Comparison of ENCODE assay signal across 28 cellular contexts in the genomic region with DNA sequence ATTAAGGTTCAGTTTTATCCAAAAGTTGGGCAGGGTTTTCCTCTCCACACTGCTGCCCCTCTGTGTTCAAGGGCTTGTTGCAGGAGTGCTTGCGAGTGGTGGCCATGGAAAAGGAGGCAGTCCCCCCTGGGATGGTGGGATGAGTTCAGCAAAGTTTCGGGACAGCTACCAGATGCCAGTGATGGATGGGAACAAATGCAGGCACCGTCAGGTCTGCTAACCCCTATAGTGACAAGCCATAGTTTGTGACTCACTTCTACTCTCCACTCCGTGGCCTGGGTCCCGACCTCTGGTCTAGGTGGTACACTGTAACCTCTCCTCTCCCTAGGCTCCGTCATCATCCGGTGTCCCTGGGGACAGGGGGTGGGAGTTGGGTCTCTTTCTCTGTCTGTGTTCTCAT. TPM values are rescaled to one million over a fixed set of nuclear protein-coding genes. Genes with fewer than 3 reads are reported as not detected.
DNase-seq lines count a peak whose midpoint lies in the region; ATAC-seq, FAIRE-seq and TF ChIP-seq lines count a peak whose summit lies in the region.
"Had no signal": no experiment of that assay in that cellular context is flagged by ENCODE, and none has a peak within 500 bp of the region (broad histone marks: within the 10 kb centered on the region; RNA-seq: fewer than 3 reads in every experiment).

No MANE protein-coding gene starts in this region.

- H3K23ac ChIP-seq in neuronal stem cell (ENCODE audit: low read depth, low read length, poor library complexity), result no peak overlapping the region

- H3K18ac ChIP-seq in neuronal stem cell (ENCODE audit: low read length), result no peak overlapping the region

- H3K9me3 ChIP-seq in HepG2 (ENCODE audit: low read length) (no peaks in the 10 kb centered on the region), right lobe of liver (no peaks in the 10 kb centered on the region), neuronal stem cell (replicated peaks in 1 of 2; ENCODE audit: control insufficient read depth in 2 of 2, insufficient read depth in 1 of 2, low read depth in 1 of 2, low read length in 2 of 2) (no peaks in the 10 kb centered on the region)
- H3K9me3 ChIP-seq: BLaER1, Caco-2, SJSA1 had no signal

- no peak overlapping the region for H2BK5ac ChIP-seq in neuronal stem cell (ENCODE audit: low read length)

- peaks cover 55% of the 10 kb centered on the region for H3K4me1 ChIP-seq in HepG2 (ENCODE audit: insufficient read depth, low read length)
- peaks cover 3 to 11% (median 5%) of the 10 kb centered on the region in 4 donors for H3K4me1 ChIP-seq in right lobe of liver
- peaks cover 7 to 11% of the 10 kb centered on the region in 2 donors for H3K4me1 ChIP-seq in neuronal stem cell (ENCODE audit: control insufficient read depth in 2 of 2, insufficient read depth in 1 of 2, low read depth in 1 of 2, low read length in 2 of 2)

- intact Hi-C loops in HepG2 (cut with micrococcal nuclease; ENCODE audit: unreplicated experiment), result no loop called here
- intact Hi-C loops in right lobe of liver (cut with DNase I), result no loop called here

- DNase-seq in HepG2 (ENCODE audit: low spot score), result no peak
- DNase-seq in right lobe of liver, result no peak
- peak; percentile 54 for DNase-seq in islet precursor cell
- DNase-seq in neuronal stem cell (ENCODE audit: low spot score), result no peak
- no peak for DNase-seq in NCI-H2029 (lab: John Stamatoyannopoulos, UW)
- no peak for DNase-seq in COR-L47 (lab: John Stamatoyannopoulos, UW)
- no peak for DNase-seq in stimulated activated CD4-positive, alpha-beta T cell treated with anti-CD3 and anti-CD28 coated beads, Interleukin-4, amount 100 ng/mL, for 4 hours
- DNase-seq: Caco-2; CD4-positive, CD25-positive, alpha-beta regulatory T cell; DMS79; EL; GF-D8; HCEC 1CT; KG1; MM.1S; NCI-H2029 treated with DMSO at 0.1 percent for 48 hours; NCI-H2227 treated with DMSO at 0.1 percent for 48 hours; NCI-H526 treated with DMSO at 0.1 percent for 48 hours; PC-9 had no signal

- no peak; the same call in 2 of the 3 replicates for ATAC-seq in HepG2
- ATAC-seq in right lobe of liver, result no peak
- ATAC-seq: Right ventricle myocardium inferior had no signal

- H3K79me1 ChIP-seq in neuronal stem cell (ENCODE audit: low read depth, low read length), result no peaks in the 10 kb centered on the region

- H4K20me1 ChIP-seq in HepG2 (ENCODE audit: insufficient read depth, low read length), result no peaks in the 10 kb centered on the region
- H4K20me1 ChIP-seq: BLaER1 had no signal

- no peak overlapping the region for H3K14ac ChIP-seq in neuronal stem cell (ENCODE audit: low read length)

- CTCF ChIA-PET in HepG2 (lab: Yijun Ruan, JAX; ENCODE audit: low intra/inter-chr PET ratio, low total read pairs), result no interaction called here

- no peak overlapping the region for H2BK15ac ChIP-seq in neuronal stem cell (ENCODE audit: low read length)

- no peak for TF ChIP-seq RAD21 in HepG2 (CRISPR knock-in tag; IDR thresholded peaks at IDR 0.05)

- H3K4me3 ChIP-seq in HepG2 (replicated peaks in 1 of 3; ENCODE audit: insufficient read depth in 1 of 3, low read depth in 2 of 3, low read length in 3 of 3) (no peak overlapping the region), right lobe of liver (no peak overlapping the region), neuronal stem cell (ENCODE audit: low read length in 2 of 2) (no peak overlapping the region)
- H3K4me3 ChIP-seq: BLaER1, PC-9, SJSA1 had no signal

- no peaks in the 10 kb centered on the region for H3K36me3 ChIP-seq in HepG2 (replicated peaks in 1 of 2; ENCODE audit: control insufficient read depth in 1 of 2, insufficient read depth in 2 of 2, low read length in 2 of 2)
- H3K36me3 ChIP-seq in right lobe of liver, result no peaks in the 10 kb centered on the region
- no peaks in the 10 kb centered on the region for H3K36me3 ChIP-seq in neuronal stem cell (replicated peaks in 1 of 2; ENCODE audit: control insufficient read depth in 2 of 2, insufficient read depth in 2 of 2, low read length in 2 of 2)
- H3K36me3 ChIP-seq: BLaER1 had no signal

- 11% methylated on average over 6 of the region's 7 CpGs for WGBS in HepG2 (ENCODE audit: low lambda C conversion rate)
- 89% methylated on average over 5 of the region's 7 CpGs for WGBS in right lobe of liver (ENCODE audit: insufficient coverage, low coverage, low lambda C conversion rate, missing lambda C conversion rate)
- WGBS in neuronal stem cell (ENCODE audit: extremely low coverage in 2 of 2, insufficient read length in 2 of 2, insufficient replicate concordance in 1 of 2), 2 donors, result no CpG with 5 or more reads among the region's 7 CpGs

- TF ChIP-seq POLR2A in HepG2 (IDR thresholded peaks at IDR 0.05; ENCODE audit: insufficient read depth in 1 of 2, low read depth in 2 of 2, low read length in 2 of 2) (no peak), right lobe of liver (IDR thresholded peaks at IDR 0.05) (no peak)

- H4K8ac ChIP-seq in neuronal stem cell (ENCODE audit: low read depth, low read length), result no peak overlapping the region

- TF ChIP-seq EP300 in HepG2 (IDR thresholded peaks at IDR 0.05; ENCODE audit: low read depth in 2 of 2, low read length in 2 of 2) (no peak), HepG2 (CRISPR knock-in tag; IDR thresholded peaks at IDR 0.05; ENCODE audit: borderline replicate concordance) (no peak)

- H3K27me3 ChIP-seq in HepG2 (ENCODE audit: control insufficient read depth in 1 of 2, insufficient read depth in 2 of 2, low read length in 2 of 2), result no peaks in the 10 kb centered on the region; a peak in 3 of 5 replicates
- no peaks in the 10 kb centered on the region for H3K27me3 ChIP-seq in right lobe of liver
- no peaks in the 10 kb centered on the region for H3K27me3 ChIP-seq in neuronal stem cell (ENCODE audit: control insufficient read depth in 3 of 3, insufficient read depth in 3 of 3, low read depth in 1 of 3, low read length in 3 of 3)
- H3K27me3 ChIP-seq: BLaER1, SJSA1 had no signal

- BruUV-seq in HepG2 (replicated peaks; lab: Mats Ljungman, UMichigan), result no TSS peak

- no peak overlapping the region for H2AK5ac ChIP-seq in neuronal stem cell (ENCODE audit: low read depth, low read length)

- POLR2A ChIA-PET in HepG2 (lab: Yijun Ruan, JAX), result no interaction called here

- H3K4me2 ChIP-seq in HepG2 (ENCODE audit: low read depth, low read length) (peak overlapping the region; percentile 40), neuronal stem cell (ENCODE audit: insufficient read depth, low read length, poor library complexity, severe bottlenecking) (no peak overlapping the region)
- H3K4me2 ChIP-seq: BLaER1, PC-9 had no signal

- H2AFZ ChIP-seq in HepG2 (ENCODE audit: low read length) (no peak overlapping the region), neuronal stem cell (ENCODE audit: low read length) (peak overlapping the region; percentile 16)
- H2AFZ ChIP-seq: PC-9 had no signal

- in situ Hi-C loops in HepG2 (cut with HindIII; ENCODE audit: extremely low pct_ligation_motif_present, low pct_unique_long_range_greater_than_20kb), result no loop called here

- H2BK12ac ChIP-seq in neuronal stem cell (ENCODE audit: low read length), result no peak overlapping the region

- no peak overlapping the region for H3K4ac ChIP-seq in neuronal stem cell (ENCODE audit: low read length)

- H2BK120ac ChIP-seq in neuronal stem cell (ENCODE audit: low read depth, low read length), result no peak overlapping the region

- TF ChIP-seq CTCF in HepG2 (CRISPR knock-in tag; IDR thresholded peaks at IDR 0.05) (no peak), right lobe of liver (IDR thresholded peaks at IDR 0.05) (no peak)

- no peak for FAIRE-seq in HepG2 (lab: Jason Lieb, UNC)
- FAIRE-seq: GM12891, GM19239, H1 had no signal

- no peak overlapping the region for H3K27ac ChIP-seq in HepG2 (ENCODE audit: extremely low read length, insufficient read depth, low read length)
- H3K27ac ChIP-seq in right lobe of liver, result no peak overlapping the region
- H3K27ac ChIP-seq in neuronal stem cell (replicated peaks; ENCODE audit: low read length), result no peak overlapping the region
- H3K27ac ChIP-seq: BLaER1, PC-9, SJSA1 had no signal

- H4K91ac ChIP-seq in neuronal stem cell (ENCODE audit: low read depth, low read length, poor library complexity), result no peak overlapping the region

- H3K79me2 ChIP-seq in HepG2 (ENCODE audit: insufficient read depth, low read length), result peaks cover 4% of the 10 kb centered on the region

- H3K9ac ChIP-seq in HepG2 (ENCODE audit: insufficient read depth, low read depth, low read length) (no peak overlapping the region), neuronal stem cell (ENCODE audit: low read depth, low read length, poor library complexity) (no peak overlapping the region)
- H3K9ac ChIP-seq: BLaER1 had no signal

RNA-seq across cellular contexts. Expression of gene RNF14, which starts 3.8 kb away (rescaled TPM):
- total RNA-seq in HepG2 (2016; rRNA removed; fragmentation: Illumina TruSeq; extraction: Trizol) (28.1 and 42.4 TPM in 2 replicates), right lobe of liver (10 to 100 TPM; 34.8 to 54.8 (median 41.8) TPM)
- total RNA-seq in HepG2 (2016; cell fraction: cytosol; rRNA removed; fragmentation: Illumina TruSeq; extraction: Trizol; ENCODE audit: low read depth), result 7.6 TPM in 2 replicates
- 29.9 and 40.7 TPM in 2 replicates for total RNA-seq in HepG2 (2016; cell fraction: insoluble cytoplasmic fraction; rRNA removed; fragmentation: Illumina TruSeq; extraction: Trizol)
- 23.1 and 23.3 TPM in 2 replicates for total RNA-seq in HepG2 (2016; cell fraction: membrane; rRNA removed; fragmentation: Illumina TruSeq; extraction: Trizol)
- total RNA-seq in HepG2 (2016; cell fraction: nucleus; rRNA removed; fragmentation: Illumina TruSeq; extraction: Trizol), result 16.1 and 19.9 TPM in 2 replicates
- polyA plus RNA-seq in HepG2 (2011; rRNA removed), result 11.0 and 11.3 TPM in 2 replicates
- 6.2 and 9.3 TPM in 2 replicates for polyA plus RNA-seq in HepG2 (2011; cell fraction: cytosol; rRNA removed)
- polyA plus RNA-seq in HepG2 (2011; cell fraction: nucleus; rRNA removed), result 5.6 and 8.1 TPM in 2 replicates
- polyA plus RNA-seq in HepG2 (2012), result 13.0 and 15.4 TPM in 2 replicates
- polyA plus RNA-seq in HepG2 (2016; cell fraction: cytosol; fragmentation: Illumina TruSeq; extraction: Trizol; ENCODE audit: low read depth), result 5.0 and 7.5 TPM in 2 replicates
- polyA plus RNA-seq in HepG2 (2016; cell fraction: insoluble cytoplasmic fraction; fragmentation: Illumina TruSeq; extraction: Trizol; ENCODE audit: low read depth), result 23.5 and 26.8 TPM in 2 replicates
- polyA plus RNA-seq in HepG2 (2016; cell fraction: membrane; fragmentation: Illumina TruSeq; extraction: Trizol; ENCODE audit: low read depth), result 11.6 and 11.8 TPM in 2 replicates
- polyA plus RNA-seq in HepG2 (2016; cell fraction: nucleus; fragmentation: Illumina TruSeq; extraction: Trizol; ENCODE audit: insufficient read depth, low read depth), result 9.6 and 13.2 TPM in 2 replicates
- 16.9 and 18.8 TPM in 2 replicates for polyA minus RNA-seq in HepG2 (2011; rRNA and poly(A)+ RNA removed; ENCODE audit: low replicate concordance)
- 8.3 and 10.7 TPM in 2 replicates for polyA minus RNA-seq in HepG2 (2011; cell fraction: cytosol; rRNA and poly(A)+ RNA removed)
- 10.7 and 13.6 TPM in 2 replicates for polyA minus RNA-seq in HepG2 (2011; cell fraction: nucleus; rRNA and poly(A)+ RNA removed)
- 17.5 TPM for polyA plus RNA-seq in neuronal stem cell (2013, experiment 1 of 2)
- polyA plus RNA-seq in neuronal stem cell (2013, experiment 2 of 2), result 17.1 TPM

RNA-seq across cellular contexts. Expression of gene PCDH12, which starts 7.1 kb away (rescaled TPM):
- total RNA-seq in HepG2 (2016; rRNA removed; fragmentation: Illumina TruSeq; extraction: Trizol), result not detected in 2 replicates
- total RNA-seq in HepG2 (2016; cell fraction: cytosol; rRNA removed; fragmentation: Illumina TruSeq; extraction: Trizol; ENCODE audit: low read depth), result not detected in 2 replicates
- not detected in 2 replicates for total RNA-seq in HepG2 (2016; cell fraction: insoluble cytoplasmic fraction; rRNA removed; fragmentation: Illumina TruSeq; extraction: Trizol)
- total RNA-seq in HepG2 (2016; cell fraction: membrane; rRNA removed; fragmentation: Illumina TruSeq; extraction: Trizol), result not detected in 2 replicates
- total RNA-seq in HepG2 (2016; cell fraction: nucleus; rRNA removed; fragmentation: Illumina TruSeq; extraction: Trizol), result not detected in 2 replicates
- polyA plus RNA-seq in HepG2 (2011; rRNA removed), result not detected in 2 replicates
- polyA plus RNA-seq in HepG2 (2011; cell fraction: cytosol; rRNA removed), result not detected in 2 replicates
- polyA plus RNA-seq in HepG2 (2011; cell fraction: nucleus; rRNA removed), result not detected in 2 replicates
- polyA plus RNA-seq in HepG2 (2012), result 0.13 and 0.25 TPM in 2 replicates
- not detected in 2 replicates for polyA plus RNA-seq in HepG2 (2016; cell fraction: cytosol; fragmentation: Illumina TruSeq; extraction: Trizol; ENCODE audit: low read depth)
- polyA plus RNA-seq in HepG2 (2016; cell fraction: insoluble cytoplasmic fraction; fragmentation: Illumina TruSeq; extraction: Trizol; ENCODE audit: low read depth), result not detected in 2 replicates
- not detected in 2 replicates for polyA plus RNA-seq in HepG2 (2016; cell fraction: membrane; fragmentation: Illumina TruSeq; extraction: Trizol; ENCODE audit: low read depth)
- polyA plus RNA-seq in HepG2 (2016; cell fraction: nucleus; fragmentation: Illumina TruSeq; extraction: Trizol; ENCODE audit: insufficient read depth, low read depth), result not detected in 2 replicates
- polyA minus RNA-seq in HepG2 (2011; rRNA and poly(A)+ RNA removed; ENCODE audit: low replicate concordance), result 0.33 TPM in 1 of 2 replicates, not detected in the other
- not detected in 2 replicates for polyA minus RNA-seq in HepG2 (2011; cell fraction: cytosol; rRNA and poly(A)+ RNA removed)
- polyA minus RNA-seq in HepG2 (2011; cell fraction: nucleus; rRNA and poly(A)+ RNA removed), result not detected in 2 replicates
- 1 to 10 TPM; 1.5 to 4.4 (median 1.9) TPM for total RNA-seq in right lobe of liver
- polyA plus RNA-seq in neuronal stem cell (2013, experiment 1 of 2), result not detected
- not detected for polyA plus RNA-seq in neuronal stem cell (2013, experiment 2 of 2)
- total RNA-seq: A172; Caco-2; CD4-positive, CD25-positive, alpha-beta regulatory T cell; HT-29; PC-9; RPMI7951; SJSA1 had no signal

RNA-seq across cellular contexts. Expression of gene DELE1, which starts 41.4 kb away (rescaled TPM):
- 46.5 and 57.5 TPM in 2 replicates for total RNA-seq in HepG2 (2016; rRNA removed; fragmentation: Illumina TruSeq; extraction: Trizol)
- total RNA-seq in HepG2 (2016; cell fraction: cytosol; rRNA removed; fragmentation: Illumina TruSeq; extraction: Trizol; ENCODE audit: low read depth), result 7.7 and 8.6 TPM in 2 replicates
- total RNA-seq in HepG2 (2016; cell fraction: insoluble cytoplasmic fraction; rRNA removed; fragmentation: Illumina TruSeq; extraction: Trizol), result 44.4 and 53.9 TPM in 2 replicates
- total RNA-seq in HepG2 (2016; cell fraction: membrane; rRNA removed; fragmentation: Illumina TruSeq; extraction: Trizol), result 23.5 and 25.7 TPM in 2 replicates
- 61.2 and 73.5 TPM in 2 replicates for total RNA-seq in HepG2 (2016; cell fraction: nucleus; rRNA removed; fragmentation: Illumina TruSeq; extraction: Trizol)
- 90.3 and 97.1 TPM in 2 replicates for polyA plus RNA-seq in HepG2 (2011; rRNA removed)
- polyA plus RNA-seq in HepG2 (2011; cell fraction: cytosol; rRNA removed), result 44.7 and 66.5 TPM in 2 replicates
- polyA plus RNA-seq in HepG2 (2011; cell fraction: nucleus; rRNA removed), result 267 and 277 TPM in 2 replicates
- 44.3 and 49.8 TPM in 2 replicates for polyA plus RNA-seq in HepG2 (2012)
- polyA plus RNA-seq in HepG2 (2016; cell fraction: cytosol; fragmentation: Illumina TruSeq; extraction: Trizol; ENCODE audit: low read depth), result 8.6 and 10.7 TPM in 2 replicates
- 46.9 and 52.3 TPM in 2 replicates for polyA plus RNA-seq in HepG2 (2016; cell fraction: insoluble cytoplasmic fraction; fragmentation: Illumina TruSeq; extraction: Trizol; ENCODE audit: low read depth)
- polyA plus RNA-seq in HepG2 (2016; cell fraction: membrane; fragmentation: Illumina TruSeq; extraction: Trizol; ENCODE audit: low read depth), result 20.4 and 27.3 TPM in 2 replicates
- polyA plus RNA-seq in HepG2 (2016; cell fraction: nucleus; fragmentation: Illumina TruSeq; extraction: Trizol; ENCODE audit: insufficient read depth, low read depth), result 113 TPM in 2 replicates
- polyA minus RNA-seq in HepG2 (2011; rRNA and poly(A)+ RNA removed; ENCODE audit: low replicate concordance), result 120 and 133 TPM in 2 replicates
- polyA minus RNA-seq in HepG2 (2011; cell fraction: cytosol; rRNA and poly(A)+ RNA removed), result 27.7 and 33.0 TPM in 2 replicates
- polyA minus RNA-seq in HepG2 (2011; cell fraction: nucleus; rRNA and poly(A)+ RNA removed), result 76.1 and 82.6 TPM in 2 replicates
- 10 to 100 TPM; 39.4 to 57.9 (median 43.8) TPM for total RNA-seq in right lobe of liver
- 40.3 TPM for polyA plus RNA-seq in neuronal stem cell (2013, experiment 1 of 2)
- 38.7 TPM for polyA plus RNA-seq in neuronal stem cell (2013, experiment 2 of 2)

RNA-seq across cellular contexts. Expression of gene GNPDA1, which starts 47.8 kb away (rescaled TPM):
- total RNA-seq in HepG2 (2016; rRNA removed; fragmentation: Illumina TruSeq; extraction: Trizol), result 54.1 and 74.9 TPM in 2 replicates
- total RNA-seq in HepG2 (2016; cell fraction: cytosol; rRNA removed; fragmentation: Illumina TruSeq; extraction: Trizol; ENCODE audit: low read depth), result 12.0 TPM in 2 replicates
- 54.7 and 81.4 TPM in 2 replicates for total RNA-seq in HepG2 (2016; cell fraction: insoluble cytoplasmic fraction; rRNA removed; fragmentation: Illumina TruSeq; extraction: Trizol)
- 35.9 and 36.6 TPM in 2 replicates for total RNA-seq in HepG2 (2016; cell fraction: membrane; rRNA removed; fragmentation: Illumina TruSeq; extraction: Trizol)
- total RNA-seq in HepG2 (2016; cell fraction: nucleus; rRNA removed; fragmentation: Illumina TruSeq; extraction: Trizol), result 23.2 and 24.6 TPM in 2 replicates
- polyA plus RNA-seq in HepG2 (2011; rRNA removed), result 6.0 and 6.1 TPM in 2 replicates
- polyA plus RNA-seq in HepG2 (2011; cell fraction: cytosol; rRNA removed), result 9.3 and 10.6 TPM in 2 replicates
- polyA plus RNA-seq in HepG2 (2011; cell fraction: nucleus; rRNA removed), result 10.6 and 11.6 TPM in 2 replicates
- polyA plus RNA-seq in HepG2 (2012), result 23.3 and 24.2 TPM in 2 replicates
- polyA plus RNA-seq in HepG2 (2016; cell fraction: cytosol; fragmentation: Illumina TruSeq; extraction: Trizol; ENCODE audit: low read depth), result 11.3 and 13.9 TPM in 2 replicates
- 76.4 and 81.8 TPM in 2 replicates for polyA plus RNA-seq in HepG2 (2016; cell fraction: insoluble cytoplasmic fraction; fragmentation: Illumina TruSeq; extraction: Trizol; ENCODE audit: low read depth)
- 25.0 and 27.1 TPM in 2 replicates for polyA plus RNA-seq in HepG2 (2016; cell fraction: membrane; fragmentation: Illumina TruSeq; extraction: Trizol; ENCODE audit: low read depth)
- 37.8 and 39.9 TPM in 2 replicates for polyA plus RNA-seq in HepG2 (2016; cell fraction: nucleus; fragmentation: Illumina TruSeq; extraction: Trizol; ENCODE audit: insufficient read depth, low read depth)
- 8.0 and 21.3 TPM in 2 replicates for polyA minus RNA-seq in HepG2 (2011; rRNA and poly(A)+ RNA removed; ENCODE audit: low replicate concordance)
- 8.3 and 13.9 TPM in 2 replicates for polyA minus RNA-seq in HepG2 (2011; cell fraction: cytosol; rRNA and poly(A)+ RNA removed)
- 9.8 and 11.8 TPM in 2 replicates for polyA minus RNA-seq in HepG2 (2011; cell fraction: nucleus; rRNA and poly(A)+ RNA removed)
- total RNA-seq in right lobe of liver, result 10 to 100 TPM in 4 of 6 experiments, 1 to 10 TPM in 2; 6.3 to 22.1 (median 14.9) TPM
- 83.7 TPM for polyA plus RNA-seq in neuronal stem cell (2013, experiment 1 of 2)
- 84.0 TPM for polyA plus RNA-seq in neuronal stem cell (2013, experiment 2 of 2)
